Comparison of ENCODE assay signal across 10 cellular contexts in genomic region chr3:4740397-4741105, GRCh38.
DNase-seq lines count a peak whose midpoint lies in the region; ATAC-seq lines count a peak whose summit lies in the region.
"Had no signal": no experiment of that assay in that cellular context is flagged by ENCODE, and none has a peak within 500 bp of the region (broad histone marks: within the 10 kb centered on the region; RNA-seq: fewer than 3 reads in every experiment).

No MANE protein-coding gene starts in this region.

- H3K36me3 Mint-ChIP-seq in activated naive CD4-positive, alpha-beta T cell treated with anti-CD3 and anti-CD28 coated beads for 36 hours (ENCODE audit: low read depth), result peaks cover 37% of the 10 kb centered on the region
- H3K36me3 Mint-ChIP-seq in central memory CD8-positive, alpha-beta T cell (ENCODE audit: insufficient read depth), result peaks cover 15% of the 10 kb centered on the region

- H3K4me1 ChIP-seq in muscle layer of colon (ENCODE audit: insufficient read depth, low read length) (peaks cover 16% of the 10 kb centered on the region), urinary bladder (ENCODE audit: insufficient read depth) (no peaks in the 10 kb centered on the region)

- H3K27me3 ChIP-seq in muscle layer of colon (ENCODE audit: control insufficient read depth in 1 of 2, insufficient read depth in 2 of 2, low read length in 2 of 2), result no peaks in the 10 kb centered on the region

- H3K27ac ChIP-seq in muscle layer of colon (ENCODE audit: low read depth, low read length) (peak overlapping the region; percentile 35), urinary bladder (ENCODE audit: low read depth) (peak overlapping the region; percentile 80)

- WGBS in urinary bladder, result 68% methylated on average over 13 of the region's 13 CpGs

- H3K27me3 Mint-ChIP-seq in activated naive CD4-positive, alpha-beta T cell treated with anti-CD3 and anti-CD28 coated beads for 36 hours (ENCODE audit: low read depth), result no peaks in the 10 kb centered on the region
- no peaks in the 10 kb centered on the region for H3K27me3 Mint-ChIP-seq in central memory CD8-positive, alpha-beta T cell

- DNase-seq in activated naive CD4-positive, alpha-beta T cell treated with anti-CD3 and anti-CD28 coated beads for 36 hours, result no peak
- DNase-seq in activated naive CD4-positive, alpha-beta T cell treated with Interleukin-2 at 50 U/mL for 16 hours, result no peak
- no peak for DNase-seq in central memory CD8-positive, alpha-beta T cell (ENCODE audit: low spot score in 2 of 2)
- DNase-seq in COR-L47 (lab: John Stamatoyannopoulos, UW), result no peak
- DNase-seq in activated gamma-delta T cell treated with Interleukin-2 at 50 U/mL for 16 hours, result no peak
- DNase-seq: hippocampal formation, NCI-H2081 treated with DMSO at 0.1 percent for 48 hours had no signal

- no peak overlapping the region for H3K9ac ChIP-seq in muscle layer of colon (ENCODE audit: low read length)

- peaks cover 2% of the 10 kb centered on the region for H3K9me3 Mint-ChIP-seq in activated naive CD4-positive, alpha-beta T cell treated with anti-CD3 and anti-CD28 coated beads for 36 hours
- peaks cover 5% of the 10 kb centered on the region for H3K9me3 Mint-ChIP-seq in central memory CD8-positive, alpha-beta T cell

- H3K36me3 ChIP-seq in muscle layer of colon (ENCODE audit: insufficient read depth, low read length) (peaks cover 7% of the 10 kb centered on the region), urinary bladder (ENCODE audit: insufficient read depth) (no peaks in the 10 kb centered on the region)

- peaks cover 55% of the 10 kb centered on the region for H3K4me1 Mint-ChIP-seq in activated naive CD4-positive, alpha-beta T cell treated with anti-CD3 and anti-CD28 coated beads for 36 hours (ENCODE audit: low read depth)
- peaks cover 73% of the 10 kb centered on the region for H3K4me1 Mint-ChIP-seq in central memory CD8-positive, alpha-beta T cell

- CTCF ChIA-PET in activated naive CD4-positive, alpha-beta T cell treated with anti-CD3 and anti-CD28 coated beads for 36 hours (lab: Charles Lee), result interaction anchor here (0.5 to 1.1 kb wide), 2 partner anchors 63 to 313 kb away, joined by 4 read pairs; no protein-coding TSS in a partner anchor

- peak overlapping the region; percentile 35 for H3K4me3 Mint-ChIP-seq in activated naive CD4-positive, alpha-beta T cell treated with anti-CD3 and anti-CD28 coated beads for 36 hours
- H3K4me3 Mint-ChIP-seq in central memory CD8-positive, alpha-beta T cell, result peak overlapping the region; percentile 57

- intact Hi-C loops in activated naive CD4-positive, alpha-beta T cell treated with anti-CD3 and anti-CD28 coated beads for 36 hours (cut with micrococcal nuclease), result no loop called here

- ATAC-seq in central memory CD8-positive, alpha-beta T cell (replicated peaks; ENCODE audit: extremely low read depth, poor library complexity, severe bottlenecking), result peak; percentile 36
- ATAC-seq in HG02763 (IDR thresholded peaks at IDR 0.05; ENCODE audit: unreplicated experiment), result no peak

- no peak overlapping the region for H3K4me3 ChIP-seq in muscle layer of colon (ENCODE audit: low read depth in 1 of 2, low read length in 2 of 2)
- H3K4me3 ChIP-seq in urinary bladder (ENCODE audit: low read depth, low read length), result no peak overlapping the region

- H3K27ac Mint-ChIP-seq in activated naive CD4-positive, alpha-beta T cell treated with anti-CD3 and anti-CD28 coated beads for 36 hours, result peak overlapping the region; percentile 57
- H3K27ac Mint-ChIP-seq in central memory CD8-positive, alpha-beta T cell (ENCODE audit: low read depth), result peak overlapping the region; percentile 8

- H3K9me3 ChIP-seq in muscle layer of colon (ENCODE audit: low read length), result no peaks in the 10 kb centered on the region
